ENCODE assay signal across 8 cellular contexts in genomic region chr20:32019156-32019510, GRCh38.
DNase-seq lines count a peak whose midpoint lies in the region; ATAC-seq and TF ChIP-seq lines count a peak whose summit lies in the region.

No MANE protein-coding gene starts in this region.

- H3K27me3 ChIP-seq in neutrophil, result peaks cover 100% of the 10 kb centered on the region

- H3K27ac ChIP-seq in neutrophil, result no peak overlapping the region

- H3K4me3 ChIP-seq in neutrophil (ENCODE audit: low read depth in 1 of 2, low read length in 1 of 2), result peak overlapping the region; percentile 15 to 36

- ATAC-seq in GM21390 (IDR thresholded peaks at IDR 0.05; ENCODE audit: unreplicated experiment), result no peak
- ATAC-seq in GM18867 (IDR thresholded peaks at IDR 0.05; ENCODE audit: unreplicated experiment), result no peak

- DNase-seq in NCI-H2029 (lab: John Stamatoyannopoulos, UW), result peak; percentile 37
- no peak for DNase-seq in NCI-H2029 treated with DMSO at 0.1 percent for 48 hours (lab: John Stamatoyannopoulos, UW)
- DNase-seq in NCI-H345 (lab: John Stamatoyannopoulos, UW), result peak; percentile 68
- peak; percentile 26 for DNase-seq in cerebellar cortex (ENCODE audit: low spot score)
- DNase-seq in kidney glomerular epithelial cell (lab: John Stamatoyannopoulos, UW), result no peak

- H3K4me1 ChIP-seq in neutrophil (ENCODE audit: control insufficient read depth in 1 of 2, insufficient read depth in 1 of 2, low read depth in 1 of 2, low read length in 1 of 2), result peaks cover 12 to 19% of the 10 kb centered on the region in 2 experiments

- TF ChIP-seq CTCF in neutrophil (IDR thresholded peaks at IDR 0.05), result no peak

- no peaks in the 10 kb centered on the region for H3K9me3 ChIP-seq in neutrophil

- no peaks in the 10 kb centered on the region for H3K36me3 ChIP-seq in neutrophil

Comparison
In these comparisons a context has a peak if more than half of its experiments do, and no peak if none do; other contexts are left out.
1. DNase-seq: peak in NCI-H2029 (single experiment), NCI-H345 (single experiment) and cerebellar cortex (single experiment); none in NCI-H2029 treated with DMSO at 0.1 percent for 48 hours (single experiment) and kidney glomerular epithelial cell (single experiment).